ENCODE assay signal across 19 cellular contexts in genomic region chr6:6680524-6680923, GRCh38.
"Had no signal": no experiment of that assay in that cellular context is flagged by ENCODE, and none has a peak within 500 bp of the region (broad histone marks: within the 10 kb centered on the region; RNA-seq: fewer than 3 reads in every experiment).

No MANE protein-coding gene starts in this region.

- ATAC-seq: activated CD8-positive, alpha-beta T cell treated with anti-CD3 and anti-CD28 coated beads for 36 hours; activated T-helper 17 cell treated with anti-CD3 and anti-CD28 coated beads, Interleukin-2, amount 50 U/mL, for 72 hours; gastrocnemius medialis; left lung had no signal

- DNase-seq: activated CD4-positive, alpha-beta T cell treated with anti-CD3 and anti-CD28 coated beads, Interleukin-2, amount 10 ng/mL, durations not matched to agents 24 days and 14 days; activated CD8-positive, alpha-beta T cell treated with anti-CD3 and anti-CD28 coated beads for 36 hours; activated naive CD4-positive, alpha-beta T cell; activated naive CD8-positive, alpha-beta T cell treated with anti-CD3 and anti-CD28 coated beads for 36 hours; activated T-cell treated with anti-CD3 and anti-CD28 coated beads, Interleukin-2, amount 50 U/mL, for 1 hour; amygdala; dorsolateral prefrontal cortex; gastrocnemius medialis; heart left ventricle; left lung; mammary epithelial cell; naive B cell; stimulated activated CD4-positive, alpha-beta T cell treated with anti-CD3 and anti-CD28 coated beads, Interleukin-2, amount 100 ng/mL, for 48 hours; stomach; testis had no signal

- H3K4me3 ChIP-seq: dorsolateral prefrontal cortex, gastrocnemius medialis, heart left ventricle, left lung, neural progenitor cell, prostate gland, right atrium auricular region, stomach, testis had no signal

- H3K9me3 ChIP-seq: gastrocnemius medialis, heart left ventricle, left lung, prostate gland, right atrium auricular region, stomach, testis had no signal

- H3K27ac ChIP-seq: dorsolateral prefrontal cortex, gastrocnemius medialis, neural progenitor cell, prostate gland, right atrium auricular region, stomach, testis had no signal

- H3K27me3 ChIP-seq: gastrocnemius medialis, heart left ventricle, left lung, neural progenitor cell, right atrium auricular region, stomach, testis had no signal

- H3K4me1 ChIP-seq: prostate gland had no signal

- H3K9ac ChIP-seq: neural progenitor cell had no signal

- H3K36me3 ChIP-seq: gastrocnemius medialis, heart left ventricle, left lung, neural progenitor cell, prostate gland, right atrium auricular region, stomach had no signal
